20 cellular contexts compared by ENCODE assay signal in the genomic region with DNA sequence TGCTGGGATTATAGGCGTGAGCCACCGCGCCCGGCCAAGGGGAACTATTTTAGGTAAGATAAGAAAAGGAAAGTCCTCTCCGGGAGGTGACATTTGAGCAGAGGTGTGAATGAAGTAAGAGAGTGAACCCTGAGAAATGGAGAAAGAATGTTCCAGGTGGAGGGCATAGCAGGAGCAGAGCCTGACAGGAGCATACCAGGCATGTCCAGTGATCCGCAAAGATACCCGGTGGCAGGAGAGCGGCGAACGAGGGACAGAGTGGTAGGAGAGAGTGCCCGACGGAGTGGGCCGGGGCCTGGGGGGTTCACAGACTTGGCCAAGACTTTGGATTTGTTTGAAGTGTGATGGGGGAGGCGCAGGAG. TPM values are rescaled to one million over a fixed set of nuclear protein-coding genes. Genes with fewer than 3 reads are reported as not detected.
A peak's percentile ranks its signal among the peaks of the same experiment; 100 is the strongest.
DNase-seq lines count a peak whose midpoint lies in the region; ATAC-seq, FAIRE-seq and TF ChIP-seq lines count a peak whose summit lies in the region.
"Had no signal": no experiment of that assay in that cellular context is flagged by ENCODE, and none has a peak within 500 bp of the region (broad histone marks: within the 10 kb centered on the region; RNA-seq: fewer than 3 reads in every experiment).

No MANE protein-coding gene starts in this region.

- H3K79me1 ChIP-seq in trophoblast cell (ENCODE audit: low read length), result no peaks in the 10 kb centered on the region

- H3K36me3 ChIP-seq in HepG2 (replicated peaks in 1 of 2; ENCODE audit: control insufficient read depth in 1 of 2, insufficient read depth in 2 of 2, low read length in 2 of 2) (no peaks in the 10 kb centered on the region), right lobe of liver (no peaks in the 10 kb centered on the region), trophoblast cell (ENCODE audit: control insufficient read depth in 1 of 2, insufficient read depth in 2 of 2, low read length in 2 of 2) (no peaks in the 10 kb centered on the region), osteoblast (ENCODE audit: insufficient read depth, low read length) (no peaks in the 10 kb centered on the region)

- H3K9me3 Mint-ChIP-seq in nephron progenitor cell, result no peaks in the 10 kb centered on the region
- H3K9me3 Mint-ChIP-seq: CD8-positive, alpha-beta memory T cell; H9 had no signal

- H3K4ac ChIP-seq in trophoblast cell (ENCODE audit: low read depth, low read length), result no peak overlapping the region

- CTCF ChIA-PET in HepG2 (lab: Yijun Ruan, JAX; ENCODE audit: low intra/inter-chr PET ratio, low total read pairs), result no interaction called here

- H3K9ac ChIP-seq in HepG2 (ENCODE audit: insufficient read depth, low read depth, low read length) (no peak overlapping the region), trophoblast cell (ENCODE audit: low read length) (no peak overlapping the region)

- no peaks in the 10 kb centered on the region for H3K36me3 Mint-ChIP-seq in nephron progenitor cell (ENCODE audit: low read depth)
- H3K36me3 Mint-ChIP-seq: CD4-positive, CD25-positive, alpha-beta regulatory T cell; CD8-positive, alpha-beta memory T cell had no signal

- no peaks in the 10 kb centered on the region for H3K9me3 ChIP-seq in HepG2 (ENCODE audit: low read length)
- no peaks in the 10 kb centered on the region for H3K9me3 ChIP-seq in right lobe of liver
- no peaks in the 10 kb centered on the region for H3K9me3 ChIP-seq in trophoblast cell (ENCODE audit: insufficient read depth, low read depth, low read length)
- H3K9me3 ChIP-seq in osteoblast (ENCODE audit: low read depth, low read length), result no peaks in the 10 kb centered on the region

- H3K4me3 ChIP-seq in HepG2 (replicated peaks in 1 of 3; ENCODE audit: insufficient read depth in 1 of 3, low read depth in 2 of 3, low read length in 3 of 3) (no peak overlapping the region), right lobe of liver (no peak overlapping the region), trophoblast cell (ENCODE audit: low read depth, low read length) (no peak overlapping the region), osteoblast (ENCODE audit: insufficient read depth, low read length) (no peak overlapping the region)
- H3K4me3 ChIP-seq: GM12878 had no signal

- no TSS peak for BruUV-seq in HepG2 (replicated peaks; lab: Mats Ljungman, UMichigan)

- no peak overlapping the region for H2BK12ac ChIP-seq in trophoblast cell (ENCODE audit: low read length)

- no peak overlapping the region for H2AK5ac ChIP-seq in trophoblast cell (ENCODE audit: low read length)

- no peak overlapping the region for H3K27ac ChIP-seq in HepG2 (ENCODE audit: extremely low read length, insufficient read depth, low read length)
- no peak overlapping the region for H3K27ac ChIP-seq in right lobe of liver
- H3K27ac ChIP-seq in trophoblast cell (ENCODE audit: low read depth, low read length), result no peak overlapping the region
- H3K27ac ChIP-seq in osteoblast (ENCODE audit: low read depth, low read length), result no peak overlapping the region

- H3K27me3 Mint-ChIP-seq in nephron progenitor cell (ENCODE audit: low read depth, poor library complexity), result peaks cover 18% of the 10 kb centered on the region

- WGBS in HepG2 (ENCODE audit: low lambda C conversion rate), result 32% methylated on average over 13 of the region's 14 CpGs
- 52% methylated on average over 13 of the region's 14 CpGs for WGBS in right lobe of liver (ENCODE audit: insufficient coverage, low coverage, low lambda C conversion rate, missing lambda C conversion rate)
- no CpG with 5 or more reads among the region's 14 CpGs for WGBS in trophoblast cell (ENCODE audit: extremely low coverage, insufficient coverage, insufficient read length)

- no peak overlapping the region for H4K12ac ChIP-seq in trophoblast cell (ENCODE audit: low read depth, low read length)

- intact Hi-C loops in HepG2 (cut with micrococcal nuclease; ENCODE audit: unreplicated experiment), result no loop called here
- intact Hi-C loops in right lobe of liver (cut with DNase I), result no loop called here

- no peak overlapping the region for H3K23ac ChIP-seq in trophoblast cell (ENCODE audit: low read length)

- FAIRE-seq in HepG2 (lab: Jason Lieb, UNC), result no peak
- FAIRE-seq: GM12878, H1 had no signal

- POLR2A ChIA-PET in HepG2 (lab: Yijun Ruan, JAX), result interaction anchor here (1.5 kb wide), 1 partner anchor 21 kb away, joined by 6 read pairs; no protein-coding TSS in a partner anchor

- H3K4me2 ChIP-seq in HepG2 (ENCODE audit: low read depth, low read length) (no peak overlapping the region), trophoblast cell (ENCODE audit: low read length) (no peak overlapping the region), osteoblast (ENCODE audit: insufficient read depth, low read length) (no peak overlapping the region)

- ATAC-seq in HepG2, result peak; percentile 24; the same call in 1 of the 3 replicates
- ATAC-seq in right lobe of liver, result no peak
- ATAC-seq: GM12878 had no signal

- TF ChIP-seq POLR2A in HepG2 (IDR thresholded peaks at IDR 0.05; ENCODE audit: insufficient read depth in 1 of 2, low read depth in 2 of 2, low read length in 2 of 2) (no peak), right lobe of liver (IDR thresholded peaks at IDR 0.05) (no peak)

- H4K8ac ChIP-seq in trophoblast cell (ENCODE audit: low read depth, low read length), result no peak overlapping the region

- no peaks in the 10 kb centered on the region for H3K79me2 ChIP-seq in HepG2 (ENCODE audit: insufficient read depth, low read length)
- H3K79me2 ChIP-seq in trophoblast cell (ENCODE audit: control insufficient read depth, insufficient read depth, low read length, poor library complexity), result no peaks in the 10 kb centered on the region
- no peaks in the 10 kb centered on the region for H3K79me2 ChIP-seq in osteoblast (ENCODE audit: insufficient read depth, low read length)

- no peak overlapping the region for H3K14ac ChIP-seq in trophoblast cell (ENCODE audit: low read length)

- no peak for TF ChIP-seq CTCF in HepG2 (CRISPR knock-in tag; IDR thresholded peaks at IDR 0.05)
- no peak for TF ChIP-seq CTCF in right lobe of liver (IDR thresholded peaks at IDR 0.05)
- TF ChIP-seq CTCF in nephron progenitor cell (IDR thresholded peaks at IDR 0.05), result no peak
- TF ChIP-seq CTCF in osteoblast (IDR thresholded peaks at IDR 0.05; ENCODE audit: extremely low read depth, low read depth, low read length), result no peak

- H4K20me1 ChIP-seq in HepG2 (ENCODE audit: insufficient read depth, low read length) (no peaks in the 10 kb centered on the region), osteoblast (ENCODE audit: insufficient read depth, low read length) (no peaks in the 10 kb centered on the region)

- no peak for TF ChIP-seq RAD21 in HepG2 (CRISPR knock-in tag; IDR thresholded peaks at IDR 0.05)

- H2AFZ ChIP-seq in HepG2 (ENCODE audit: low read length) (no peak overlapping the region), trophoblast cell (ENCODE audit: insufficient read depth, low read length, poor library complexity) (no peak overlapping the region), osteoblast (ENCODE audit: low read length) (no peak overlapping the region)

- no peak overlapping the region for H3K18ac ChIP-seq in trophoblast cell (ENCODE audit: low read length)

- DNase-seq in HepG2 (ENCODE audit: low spot score), result no peak
- no peak for DNase-seq in right lobe of liver
- no peak for DNase-seq in nephron progenitor cell
- DNase-seq in trophoblast cell, result peak; percentile 54 to 73
- DNase-seq in osteoblast (ENCODE audit: insufficient read length, low spot score, missing footprints), result no peak
- no peak for DNase-seq in NCI-H2107 treated with DMSO at 0.1 percent for 48 hours (lab: John Stamatoyannopoulos, UW; ENCODE audit: unreplicated experiment)
- DNase-seq in UCSD-AML1 (lab: John Stamatoyannopoulos, UW; ENCODE audit: unreplicated experiment), result no peak
- DNase-seq: 8988T; C1 segment of cervical spinal cord; CD4-positive, CD25-positive, alpha-beta regulatory T cell; CD8-positive, alpha-beta memory T cell; COR-L47; DMS 273 treated with DMSO at 0.1 percent for 48 hours; DMS53; DND-41; EL; H9 had no signal

- peaks cover 0 to 7% of the 10 kb centered on the region in 2 experiments; a peak in 2 of 5 replicates for H3K27me3 ChIP-seq in HepG2 (ENCODE audit: control insufficient read depth in 1 of 2, insufficient read depth in 2 of 2, low read length in 2 of 2)
- no peaks in the 10 kb centered on the region for H3K27me3 ChIP-seq in right lobe of liver
- no peaks in the 10 kb centered on the region for H3K27me3 ChIP-seq in trophoblast cell (ENCODE audit: insufficient read depth, low read length)
- H3K27me3 ChIP-seq in osteoblast (ENCODE audit: insufficient read depth, low read length), result peaks cover 14% of the 10 kb centered on the region

- 0 out of 2 replicates have a peak, but pooled peaks cover 6% of the 10 kb centered on the region for H3K4me1 ChIP-seq in HepG2 (ENCODE audit: insufficient read depth, low read length)
- no peaks in the 10 kb centered on the region for H3K4me1 ChIP-seq in right lobe of liver
- no peaks in the 10 kb centered on the region for H3K4me1 ChIP-seq in trophoblast cell (ENCODE audit: control insufficient read depth in 1 of 2, insufficient read depth in 2 of 2, low read length in 2 of 2)
- H3K4me1 ChIP-seq in osteoblast (ENCODE audit: insufficient read depth, low read length), result no peaks in the 10 kb centered on the region

- peaks cover 29% of the 10 kb centered on the region for H3K4me1 Mint-ChIP-seq in nephron progenitor cell
- H3K4me1 Mint-ChIP-seq: B cell; CD8-positive, alpha-beta memory T cell had no signal

- H2BK120ac ChIP-seq in trophoblast cell (ENCODE audit: insufficient read depth, low read length, poor library complexity), result no peak overlapping the region

- H4K91ac ChIP-seq in trophoblast cell (ENCODE audit: low read depth, low read length), result no peak overlapping the region

- no peak overlapping the region for H2BK5ac ChIP-seq in trophoblast cell (ENCODE audit: low read depth, low read length, poor library complexity)

- in situ Hi-C loops in HepG2 (cut with HindIII; ENCODE audit: extremely low pct_ligation_motif_present, low pct_unique_long_range_greater_than_20kb), result no loop called here

- TF ChIP-seq EP300 in HepG2 (IDR thresholded peaks at IDR 0.05; ENCODE audit: low read depth in 2 of 2, low read length in 2 of 2) (no peak), HepG2 (CRISPR knock-in tag; IDR thresholded peaks at IDR 0.05; ENCODE audit: borderline replicate concordance) (no peak)

- peak overlapping the region; percentile 30 for H3K27ac Mint-ChIP-seq in nephron progenitor cell
- H3K27ac Mint-ChIP-seq: B cell; CD8-positive, alpha-beta memory T cell had no signal

- H3K4me3 Mint-ChIP-seq in nephron progenitor cell, result no peak overlapping the region
- H3K4me3 Mint-ChIP-seq: B cell; CD4-positive, CD25-positive, alpha-beta regulatory T cell; H9 had no signal

RNA-seq across cellular contexts. Expression of gene RPS6KA1, which starts 7.9 kb away (rescaled TPM):
- 24.0 and 24.2 TPM in 2 replicates for total RNA-seq in HepG2 (2016; rRNA removed; fragmentation: Illumina TruSeq; extraction: Trizol)
- 6.4 and 8.1 TPM in 2 replicates for total RNA-seq in HepG2 (2016; cell fraction: cytosol; rRNA removed; fragmentation: Illumina TruSeq; extraction: Trizol; ENCODE audit: low read depth)
- total RNA-seq in HepG2 (2016; cell fraction: insoluble cytoplasmic fraction; rRNA removed; fragmentation: Illumina TruSeq; extraction: Trizol), result 23.3 and 24.8 TPM in 2 replicates
- total RNA-seq in HepG2 (2016; cell fraction: membrane; rRNA removed; fragmentation: Illumina TruSeq; extraction: Trizol), result 14.4 and 16.8 TPM in 2 replicates
- 17.9 and 19.0 TPM in 2 replicates for total RNA-seq in HepG2 (2016; cell fraction: nucleus; rRNA removed; fragmentation: Illumina TruSeq; extraction: Trizol)
- 19.6 and 22.1 TPM in 2 replicates for polyA plus RNA-seq in HepG2 (2011; rRNA removed)
- 15.0 and 20.1 TPM in 2 replicates for polyA plus RNA-seq in HepG2 (2011; cell fraction: cytosol; rRNA removed)
- 28.9 and 37.3 TPM in 2 replicates for polyA plus RNA-seq in HepG2 (2011; cell fraction: nucleus; rRNA removed)
- polyA plus RNA-seq in HepG2 (2012), result 14.7 and 15.4 TPM in 2 replicates
- polyA plus RNA-seq in HepG2 (2016; cell fraction: cytosol; fragmentation: Illumina TruSeq; extraction: Trizol; ENCODE audit: low read depth), result 4.1 and 4.3 TPM in 2 replicates
- polyA plus RNA-seq in HepG2 (2016; cell fraction: insoluble cytoplasmic fraction; fragmentation: Illumina TruSeq; extraction: Trizol; ENCODE audit: low read depth), result 20.9 and 24.6 TPM in 2 replicates
- polyA plus RNA-seq in HepG2 (2016; cell fraction: membrane; fragmentation: Illumina TruSeq; extraction: Trizol; ENCODE audit: low read depth), result 10.2 and 12.6 TPM in 2 replicates
- 28.1 and 28.2 TPM in 2 replicates for polyA plus RNA-seq in HepG2 (2016; cell fraction: nucleus; fragmentation: Illumina TruSeq; extraction: Trizol; ENCODE audit: insufficient read depth, low read depth)
- 43.2 and 122 TPM in 2 replicates for polyA minus RNA-seq in HepG2 (2011; rRNA and poly(A)+ RNA removed; ENCODE audit: low replicate concordance)
- 22.6 TPM in 2 replicates for polyA minus RNA-seq in HepG2 (2011; cell fraction: cytosol; rRNA and poly(A)+ RNA removed)
- polyA minus RNA-seq in HepG2 (2011; cell fraction: nucleus; rRNA and poly(A)+ RNA removed), result 18.8 and 26.6 TPM in 2 replicates
- total RNA-seq in right lobe of liver, result 10 to 100 TPM in 4 of 6 experiments, 1 to 10 TPM in 2; 6.2 to 42.6 (median 20.9) TPM
- 45.7 and 48.1 TPM in 2 replicates for polyA plus RNA-seq in trophoblast cell (2013)
- total RNA-seq in osteoblast, result 2.2 and 2.4 TPM in 2 replicates

RNA-seq across cellular contexts. Expression of gene HMGN2, which starts 49.4 kb away (rescaled TPM):
- total RNA-seq in HepG2 (2016; rRNA removed; fragmentation: Illumina TruSeq; extraction: Trizol) (343 and 366 TPM in 2 replicates), right lobe of liver (10 to 100 TPM; 64.1 to 99.6 (median 83.6) TPM), osteoblast (181 and 198 TPM in 2 replicates)
- total RNA-seq in HepG2 (2016; cell fraction: cytosol; rRNA removed; fragmentation: Illumina TruSeq; extraction: Trizol; ENCODE audit: low read depth), result 106 and 134 TPM in 2 replicates
- 330 and 394 TPM in 2 replicates for total RNA-seq in HepG2 (2016; cell fraction: insoluble cytoplasmic fraction; rRNA removed; fragmentation: Illumina TruSeq; extraction: Trizol)
- total RNA-seq in HepG2 (2016; cell fraction: membrane; rRNA removed; fragmentation: Illumina TruSeq; extraction: Trizol), result 252 and 289 TPM in 2 replicates
- total RNA-seq in HepG2 (2016; cell fraction: nucleus; rRNA removed; fragmentation: Illumina TruSeq; extraction: Trizol), result 211 and 250 TPM in 2 replicates
- 40.5 and 63.4 TPM in 2 replicates for polyA plus RNA-seq in HepG2 (2011; rRNA removed)
- polyA plus RNA-seq in HepG2 (2011; cell fraction: cytosol; rRNA removed), result 39.3 and 41.3 TPM in 2 replicates
- polyA plus RNA-seq in HepG2 (2011; cell fraction: nucleus; rRNA removed), result 64.0 and 72.1 TPM in 2 replicates
- polyA plus RNA-seq in HepG2 (2012), result 76.3 and 137 TPM in 2 replicates
- 124 and 165 TPM in 2 replicates for polyA plus RNA-seq in HepG2 (2016; cell fraction: cytosol; fragmentation: Illumina TruSeq; extraction: Trizol; ENCODE audit: low read depth)
- polyA plus RNA-seq in HepG2 (2016; cell fraction: insoluble cytoplasmic fraction; fragmentation: Illumina TruSeq; extraction: Trizol; ENCODE audit: low read depth), result 554 and 565 TPM in 2 replicates
- polyA plus RNA-seq in HepG2 (2016; cell fraction: membrane; fragmentation: Illumina TruSeq; extraction: Trizol; ENCODE audit: low read depth), result 241 and 288 TPM in 2 replicates
- 428 and 433 TPM in 2 replicates for polyA plus RNA-seq in HepG2 (2016; cell fraction: nucleus; fragmentation: Illumina TruSeq; extraction: Trizol; ENCODE audit: insufficient read depth, low read depth)
- polyA minus RNA-seq in HepG2 (2011; rRNA and poly(A)+ RNA removed; ENCODE audit: low replicate concordance), result 13.9 and 49.7 TPM in 2 replicates
- 13.2 and 16.1 TPM in 2 replicates for polyA minus RNA-seq in HepG2 (2011; cell fraction: cytosol; rRNA and poly(A)+ RNA removed)
- polyA minus RNA-seq in HepG2 (2011; cell fraction: nucleus; rRNA and poly(A)+ RNA removed), result 61.7 and 80.5 TPM in 2 replicates
- 468 and 486 TPM in 2 replicates for polyA plus RNA-seq in trophoblast cell (2013)

Comparison
In these comparisons a context has a peak if more than half of its experiments do, and no peak if none do; other contexts are left out.
1. DNase-seq: peak in trophoblast cell (2 of 2); none in HepG2 (single experiment), right lobe of liver (0 of 3), nephron progenitor cell (single experiment), osteoblast (single experiment), NCI-H2107 treated with DMSO at 0.1 percent for 48 hours (single experiment) and UCSD-AML1 (single experiment).